13 cellular contexts compared by ENCODE assay signal in the genomic region with DNA sequence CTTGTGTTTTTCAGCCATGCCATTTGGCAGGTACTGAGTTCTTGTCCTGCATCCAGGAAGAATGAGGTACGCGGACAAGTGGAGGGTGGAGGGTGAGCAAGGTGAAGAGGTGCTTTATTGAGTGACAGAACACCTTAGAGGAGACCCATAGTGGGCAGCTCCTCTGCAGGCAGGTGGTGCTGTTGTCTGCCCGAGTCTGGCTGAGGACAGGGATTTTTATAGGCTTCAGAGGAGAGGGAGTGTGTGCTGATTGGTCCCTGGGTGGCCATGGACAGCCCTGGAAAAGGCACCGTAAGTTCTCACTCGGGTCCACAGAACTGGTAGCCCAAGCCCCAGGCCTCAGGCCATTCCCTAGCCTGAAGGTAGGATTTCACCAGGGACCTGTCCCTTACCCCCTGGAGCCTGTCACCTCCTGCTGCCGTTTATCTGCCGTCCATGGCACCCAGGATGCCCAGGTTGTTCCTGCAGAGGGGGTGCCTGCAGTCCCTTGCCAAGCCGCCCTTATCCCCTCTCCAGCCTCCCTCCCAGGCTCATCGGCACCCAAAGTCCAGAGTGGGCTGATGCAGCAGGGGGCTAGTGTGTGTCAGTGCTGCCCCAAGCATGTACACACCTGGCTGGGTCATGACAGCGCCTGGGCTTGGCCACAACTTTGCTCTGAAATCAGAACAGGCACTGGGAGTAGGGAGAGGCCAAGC.
DNase-seq lines count a peak whose midpoint lies in the region; ATAC-seq and TF ChIP-seq lines count a peak whose summit lies in the region.
"Had no signal": no experiment of that assay in that cellular context is flagged by ENCODE, and none has a peak within 500 bp of the region (broad histone marks: within the 10 kb centered on the region; RNA-seq: fewer than 3 reads in every experiment).

No MANE protein-coding gene starts in this region.

- no peak overlapping the region for H3K4me3 ChIP-seq in GM12875 (ENCODE audit: low read depth, low read length)
- H3K4me3 ChIP-seq in adrenal gland: no peak overlapping the region
- no peak overlapping the region for H3K4me3 ChIP-seq in left lung
- no peak overlapping the region for H3K4me3 ChIP-seq in body of pancreas
- H3K4me3 ChIP-seq: PC-9, tibial artery had no signal

- ATAC-seq in left lung (peak; percentile 25), body of pancreas (no peak), HG02678 (IDR thresholded peaks at IDR 0.05; ENCODE audit: unreplicated experiment) (no peak)

- H3K4me1 ChIP-seq in adrenal gland (replicated peaks in 1 of 2): no peaks in the 10 kb centered on the region
- no peaks in the 10 kb centered on the region for H3K4me1 ChIP-seq in left lung
- no peaks in the 10 kb centered on the region for H3K4me1 ChIP-seq in body of pancreas
- H3K4me1 ChIP-seq: tibial artery had no signal

- intact Hi-C loops in adrenal gland (cut with DNase I): no loop called here
- intact Hi-C loops in left lung (cut with DNase I): no loop called here
- intact Hi-C loops in body of pancreas (cut with DNase I): no loop called here

- TF ChIP-seq POLR2A in adrenal gland (IDR thresholded peaks at IDR 0.05): no peak
- TF ChIP-seq POLR2A in body of pancreas (IDR thresholded peaks at IDR 0.05): no peak

- TF ChIP-seq CTCF in 22Rv1 (IDR thresholded peaks at IDR 0.05): peak; percentile 21
- TF ChIP-seq CTCF in GM12875 (IDR thresholded peaks at IDR 0.05; ENCODE audit: borderline replicate concordance, insufficient read depth, low read depth, low read length): peak; percentile 18; the same call in 1 of the 2 replicates
- TF ChIP-seq CTCF in adrenal gland (IDR thresholded peaks at IDR 0.05): peak in 3 of 6 experiments; percentile 15 to 31 (median 21)
- TF ChIP-seq CTCF in left lung (IDR thresholded peaks at IDR 0.05): no peak
- TF ChIP-seq CTCF in body of pancreas (IDR thresholded peaks at IDR 0.05): no peak

- H3K27me3 ChIP-seq in adrenal gland (no peaks in the 10 kb centered on the region), left lung (no peaks in the 10 kb centered on the region), body of pancreas (no peaks in the 10 kb centered on the region)
- H3K27me3 ChIP-seq: tibial artery had no signal

- WGBS in adrenal gland, 4 donors: 84 to 94% (median 91%) methylated on average over 6 to 10 of the region's 10 CpGs
- 65 to 73% methylated on average over 10 of the region's 10 CpGs for WGBS in body of pancreas, 2 donors

- DNase-seq in adrenal gland (peak in 4 of 7 donors; percentile 4 to 48 (median 17)), left lung (peak in 1 of 2 donors; percentile 45), body of pancreas (no peak), dedifferentiated amniotic fluid mesenchymal stem cell (ENCODE audit: extremely low spot score) (no peak), NOMO-1 (lab: John Stamatoyannopoulos, UW; ENCODE audit: unreplicated experiment in 2 of 2) (no peak)
- DNase-seq: cortex of kidney, erythroblast, NCI-H1092, PC-9, tibial artery had no signal

- H3K9me3 ChIP-seq in adrenal gland (replicated peaks in 1 of 3): no peaks in the 10 kb centered on the region
- no peaks in the 10 kb centered on the region for H3K9me3 ChIP-seq in left lung
- H3K9me3 ChIP-seq in body of pancreas: no peaks in the 10 kb centered on the region
- H3K9me3 ChIP-seq: tibial artery had no signal

- H3K36me3 ChIP-seq in adrenal gland (replicated peaks in 1 of 2) (no peaks in the 10 kb centered on the region), left lung (no peaks in the 10 kb centered on the region), body of pancreas (replicated peaks in 1 of 2; ENCODE audit: insufficient read depth in 1 of 2, low read depth in 2 of 2) (no peaks in the 10 kb centered on the region)
- H3K36me3 ChIP-seq: tibial artery had no signal

- H3K27ac ChIP-seq in 22Rv1 (no peak overlapping the region), adrenal gland (no peak overlapping the region), left lung (no peak overlapping the region), body of pancreas (no peak overlapping the region)
- H3K27ac ChIP-seq: PC-9, tibial artery had no signal

Comparison
In these comparisons a context has a peak if more than half of its experiments do, and no peak if none do; other contexts are left out.
1. CTCF ChIP-seq: peak in 22Rv1 (single experiment) and GM12875 (single experiment); none in left lung (0 of 2) and body of pancreas (0 of 7).
2. DNase-seq: peak in adrenal gland (4 of 7); none in body of pancreas (0 of 4), dedifferentiated amniotic fluid mesenchymal stem cell (single experiment) and NOMO-1 (0 of 2).